1 cellular context compared by ENCODE assay signal in the genomic region with DNA sequence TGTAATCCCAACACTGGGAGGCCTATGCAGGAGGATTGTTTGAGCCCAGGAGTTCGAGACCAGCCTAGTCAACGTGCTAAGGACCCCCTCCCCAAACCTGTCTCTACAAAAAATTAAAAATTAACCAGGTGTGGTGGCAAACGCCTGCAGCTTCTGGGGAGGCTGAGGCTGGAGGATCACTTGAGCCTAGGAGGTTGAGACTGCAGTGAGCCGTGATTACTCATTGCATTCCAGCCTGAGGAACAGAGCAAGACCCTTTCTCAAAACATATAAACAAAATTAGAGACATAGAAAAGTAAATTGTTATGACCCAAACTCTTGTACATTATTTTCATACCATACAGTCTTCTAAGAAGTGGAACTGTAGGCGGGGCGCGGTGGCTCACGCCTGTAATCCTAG.
TF ChIP-seq lines count a peak whose summit lies in the region.

No MANE protein-coding gene starts in this region.

TF ChIP-seq in GM12878, 131 proteins besides CTCF, POLR2A, EP300 and RAD21:
- TF ChIP-seq ZBTB33 (IDR thresholded peaks at IDR 0.05) (0 out of 2 replicates have a peak, but pooled peaks have one; percentile 5), KDM1A (IDR thresholded peaks at IDR 0.05; ENCODE audit: borderline replicate concordance) (no peak)
